1 cellular context compared by ENCODE assay signal in the genomic region with DNA sequence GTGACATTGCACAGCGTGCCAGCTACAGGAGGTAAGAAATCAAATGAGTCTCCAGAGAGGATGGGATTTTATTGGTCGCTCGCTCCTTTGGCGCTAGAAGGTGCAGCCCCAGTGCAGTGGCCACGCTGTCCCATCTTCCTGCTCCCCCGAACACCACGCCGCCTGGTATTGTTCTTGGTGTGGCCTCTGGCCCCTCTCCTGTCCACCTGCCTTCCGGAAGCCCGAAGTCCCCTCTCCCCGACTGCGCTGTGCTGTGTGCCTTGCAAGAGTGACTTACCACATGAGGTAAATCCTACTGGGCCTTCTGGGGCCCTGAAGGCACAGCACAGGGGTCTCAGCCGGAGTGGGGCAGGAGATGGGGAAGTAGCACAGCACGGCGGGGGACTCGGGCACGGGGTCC.
TF ChIP-seq lines count a peak whose summit lies in the region.

No MANE protein-coding gene starts in this region.

TF ChIP-seq in H1, 55 proteins besides CTCF, POLR2A, EP300 and RAD21:
- no peak for TF ChIP-seq RBBP5 (IDR thresholded peaks at IDR 0.05; ENCODE audit: borderline replicate concordance, low read depth, low read length)
- TF ChIP-seq FOSL1 (IDR thresholded peaks at IDR 0.05; ENCODE audit: insufficient read depth, low read depth, low read length) = no peak
- TF ChIP-seq EGR1 (IDR thresholded peaks at IDR 0.05; ENCODE audit: borderline replicate concordance, low read depth, low read length) = no peak
- no peak for TF ChIP-seq MAFK (IDR thresholded peaks at IDR 0.05; ENCODE audit: low read depth, low read length)
- TF ChIP-seq RXRA (IDR thresholded peaks at IDR 0.05; ENCODE audit: insufficient read depth, low read depth, low read length) = no peak
- TF ChIP-seq, protein P1, sequence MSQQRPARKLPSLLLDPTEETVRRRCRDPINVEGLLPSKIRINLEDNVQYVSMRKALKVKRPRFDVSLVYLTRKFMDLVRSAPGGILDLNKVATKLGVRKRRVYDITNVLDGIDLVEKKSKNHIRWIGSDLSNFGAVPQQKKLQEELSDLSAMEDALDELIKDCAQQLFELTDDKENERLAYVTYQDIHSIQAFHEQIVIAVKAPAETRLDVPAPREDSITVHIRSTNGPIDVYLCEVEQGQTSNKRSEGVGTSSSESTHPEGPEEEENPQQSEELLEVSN (IDR thresholded peaks at IDR 0.05) = no peak
- TF ChIP-seq NANOG (IDR thresholded peaks at IDR 0.05; ENCODE audit: insufficient read depth, low read depth, low read length, poor library complexity, severe bottlenecking) = no peak
- TF ChIP-seq TCF12 (IDR thresholded peaks at IDR 0.05; ENCODE audit: low read depth, low read length) = no peak
- TF ChIP-seq CHD1 (IDR thresholded peaks at IDR 0.05; ENCODE audit: low read depth, low read length) = no peak
- TF ChIP-seq CREB1 (IDR thresholded peaks at IDR 0.05) = no peak
- no peak for TF ChIP-seq BACH1 (IDR thresholded peaks at IDR 0.05; ENCODE audit: low read length)
- no peak for TF ChIP-seq KDM5A (IDR thresholded peaks at IDR 0.05; ENCODE audit: low read length)
- TF ChIP-seq SAP30 (IDR thresholded peaks at IDR 0.05; ENCODE audit: insufficient read depth, insufficient replicate concordance, low read length) = no peak
- TF ChIP-seq, protein P2, sequence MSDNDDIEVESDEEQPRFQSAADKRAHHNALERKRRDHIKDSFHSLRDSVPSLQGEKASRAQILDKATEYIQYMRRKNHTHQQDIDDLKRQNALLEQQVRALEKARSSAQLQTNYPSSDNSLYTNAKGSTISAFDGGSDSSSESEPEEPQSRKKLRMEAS (IDR thresholded peaks at IDR 0.05) = no peak
- no peak for TF ChIP-seq CTBP2 (IDR thresholded peaks at IDR 0.05; ENCODE audit: borderline replicate concordance, insufficient read depth, insufficient read length, low read length)
- no peak for TF ChIP-seq HDAC2 (IDR thresholded peaks at IDR 0.05; ENCODE audit: borderline replicate concordance in 1 of 2, low read depth in 2 of 2, low read length in 2 of 2)
- TF ChIP-seq BRCA1 (IDR thresholded peaks at IDR 0.05; ENCODE audit: low read depth, low read length) = no peak
- no peak for TF ChIP-seq YY1 (IDR thresholded peaks at IDR 0.05; ENCODE audit: low read depth, low read length)
